ENCODE assay signal across 1 cellular context in the genomic region with DNA sequence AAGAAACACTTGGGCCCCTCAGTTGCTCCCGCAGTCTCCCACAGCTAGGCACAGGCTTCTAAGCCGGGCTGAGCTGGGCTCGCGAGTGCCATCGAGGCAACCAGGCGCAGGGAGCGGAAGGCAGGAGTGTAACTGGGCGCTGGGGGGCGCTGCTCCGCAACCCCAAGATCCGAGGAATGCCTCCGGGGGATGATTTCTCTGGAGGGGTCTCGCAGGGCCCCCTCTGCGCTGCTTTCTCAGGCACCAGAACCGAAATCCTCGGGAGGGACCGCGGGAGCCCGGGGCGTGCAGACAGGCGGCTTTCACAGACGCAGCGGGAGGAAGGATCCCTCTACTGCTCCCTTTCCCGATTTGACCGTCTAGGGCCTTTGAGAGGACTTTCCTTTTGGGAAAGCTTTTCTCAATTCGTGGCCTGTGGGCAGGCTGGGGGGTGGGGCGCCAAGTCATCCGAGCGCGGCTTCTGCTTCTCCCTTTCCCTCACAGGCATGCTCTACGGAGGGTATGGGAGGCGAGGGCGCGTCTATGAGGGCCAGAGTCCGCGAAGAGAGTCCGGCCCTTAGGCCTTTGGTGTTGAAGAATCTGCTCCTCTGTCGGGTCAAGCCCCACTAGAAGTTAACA.
A peak's percentile ranks its signal among the peaks of the same experiment; 100 is the strongest.
TF ChIP-seq lines count a peak whose summit lies in the region.

No MANE protein-coding gene starts in this region.

TF ChIP-seq in HepG2, 621 proteins besides CTCF, POLR2A, EP300 and RAD21 (continued from another document):
- TF ChIP-seq, protein P1, sequence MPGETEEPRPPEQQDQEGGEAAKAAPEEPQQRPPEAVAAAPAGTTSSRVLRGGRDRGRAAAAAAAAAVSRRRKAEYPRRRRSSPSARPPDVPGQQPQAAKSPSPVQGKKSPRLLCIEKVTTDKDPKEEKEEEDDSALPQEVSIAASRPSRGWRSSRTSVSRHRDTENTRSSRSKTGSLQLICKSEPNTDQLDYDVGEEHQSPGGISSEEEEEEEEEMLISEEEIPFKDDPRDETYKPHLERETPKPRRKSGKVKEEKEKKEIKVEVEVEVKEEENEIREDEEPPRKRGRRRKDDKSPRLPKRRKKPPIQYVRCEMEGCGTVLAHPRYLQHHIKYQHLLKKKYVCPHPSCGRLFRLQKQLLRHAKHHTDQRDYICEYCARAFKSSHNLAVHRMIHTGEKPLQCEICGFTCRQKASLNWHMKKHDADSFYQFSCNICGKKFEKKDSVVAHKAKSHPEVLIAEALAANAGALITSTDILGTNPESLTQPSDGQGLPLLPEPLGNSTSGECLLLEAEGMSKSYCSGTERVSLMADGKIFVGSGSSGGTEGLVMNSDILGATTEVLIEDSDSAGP (CRISPR knock-in tag; IDR thresholded peaks at IDR 0.05; ENCODE audit: borderline replicate concordance), result 0 out of 2 replicates have a peak, but pooled peaks have one; percentile 5
- TF ChIP-seq, protein P2, sequence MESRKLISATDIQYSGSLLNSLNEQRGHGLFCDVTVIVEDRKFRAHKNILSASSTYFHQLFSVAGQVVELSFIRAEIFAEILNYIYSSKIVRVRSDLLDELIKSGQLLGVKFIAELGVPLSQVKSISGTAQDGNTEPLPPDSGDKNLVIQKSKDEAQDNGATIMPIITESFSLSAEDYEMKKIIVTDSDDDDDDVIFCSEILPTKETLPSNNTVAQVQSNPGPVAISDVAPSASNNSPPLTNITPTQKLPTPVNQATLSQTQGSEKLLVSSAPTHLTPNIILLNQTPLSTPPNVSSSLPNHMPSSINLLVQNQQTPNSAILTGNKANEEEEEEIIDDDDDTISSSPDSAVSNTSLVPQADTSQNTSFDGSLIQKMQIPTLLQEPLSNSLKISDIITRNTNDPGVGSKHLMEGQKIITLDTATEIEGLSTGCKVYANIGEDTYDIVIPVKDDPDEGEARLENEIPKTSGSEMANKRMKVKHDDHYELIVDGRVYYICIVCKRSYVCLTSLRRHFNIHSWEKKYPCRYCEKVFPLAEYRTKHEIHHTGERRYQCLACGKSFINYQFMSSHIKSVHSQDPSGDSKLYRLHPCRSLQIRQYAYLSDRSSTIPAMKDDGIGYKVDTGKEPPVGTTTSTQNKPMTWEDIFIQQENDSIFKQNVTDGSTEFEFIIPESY (CRISPR knock-in tag; IDR thresholded peaks at IDR 0.05), result peak; percentile 72
- TF ChIP-seq, protein P3, sequence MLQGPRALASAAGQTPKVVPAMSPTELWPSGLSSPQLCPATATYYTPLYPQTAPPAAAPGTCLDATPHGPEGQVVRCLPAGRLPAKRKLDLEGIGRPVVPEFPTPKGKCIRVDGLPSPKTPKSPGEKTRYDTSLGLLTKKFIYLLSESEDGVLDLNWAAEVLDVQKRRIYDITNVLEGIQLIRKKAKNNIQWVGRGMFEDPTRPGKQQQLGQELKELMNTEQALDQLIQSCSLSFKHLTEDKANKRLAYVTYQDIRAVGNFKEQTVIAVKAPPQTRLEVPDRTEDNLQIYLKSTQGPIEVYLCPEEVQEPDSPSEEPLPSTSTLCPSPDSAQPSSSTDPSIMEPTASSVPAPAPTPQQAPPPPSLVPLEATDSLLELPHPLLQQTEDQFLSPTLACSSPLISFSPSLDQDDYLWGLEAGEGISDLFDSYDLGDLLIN (CRISPR knock-in tag; IDR thresholded peaks at IDR 0.05; ENCODE audit: borderline replicate concordance), result no peak
- TF ChIP-seq, protein P4, sequence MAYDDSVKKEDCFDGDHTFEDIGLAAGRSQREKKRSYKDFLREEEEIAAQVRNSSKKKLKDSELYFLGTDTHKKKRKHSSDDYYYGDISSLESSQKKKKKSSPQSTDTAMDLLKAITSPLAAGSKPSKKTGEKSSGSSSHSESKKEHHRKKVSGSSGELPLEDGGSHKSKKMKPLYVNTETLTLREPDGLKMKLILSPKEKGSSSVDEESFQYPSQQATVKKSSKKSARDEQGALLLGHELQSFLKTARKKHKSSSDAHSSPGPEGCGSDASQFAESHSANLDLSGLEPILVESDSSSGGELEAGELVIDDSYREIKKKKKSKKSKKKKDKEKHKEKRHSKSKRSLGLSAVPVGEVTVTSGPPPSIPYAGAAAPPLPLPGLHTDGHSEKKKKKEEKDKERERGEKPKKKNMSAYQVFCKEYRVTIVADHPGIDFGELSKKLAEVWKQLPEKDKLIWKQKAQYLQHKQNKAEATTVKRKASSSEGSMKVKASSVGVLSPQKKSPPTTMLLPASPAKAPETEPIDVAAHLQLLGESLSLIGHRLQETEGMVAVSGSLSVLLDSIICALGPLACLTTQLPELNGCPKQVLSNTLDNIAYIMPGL (CRISPR knock-in tag; IDR thresholded peaks at IDR 0.05; ENCODE audit: borderline replicate concordance in 1 of 2, low read depth in 1 of 2), result no peak
- TF ChIP-seq ZNF337 (CRISPR knock-in tag; IDR thresholded peaks at IDR 0.05; ENCODE audit: borderline replicate concordance, low read depth), result no peak
- TF ChIP-seq, protein P5, sequence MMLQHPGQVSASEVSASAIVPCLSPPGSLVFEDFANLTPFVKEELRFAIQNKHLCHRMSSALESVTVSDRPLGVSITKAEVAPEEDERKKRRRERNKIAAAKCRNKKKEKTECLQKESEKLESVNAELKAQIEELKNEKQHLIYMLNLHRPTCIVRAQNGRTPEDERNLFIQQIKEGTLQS (CRISPR knock-in tag; IDR thresholded peaks at IDR 0.05), result no peak
- 0 out of 2 replicates have a peak, but pooled peaks have one; percentile 63 for TF ChIP-seq MTF2 (CRISPR knock-in tag; IDR thresholded peaks at IDR 0.05; ENCODE audit: borderline replicate concordance)
- TF ChIP-seq ZNF121 (CRISPR knock-in tag; IDR thresholded peaks at IDR 0.05), result no peak
- no peak for TF ChIP-seq MTA1 (CRISPR knock-in tag; IDR thresholded peaks at IDR 0.05; ENCODE audit: borderline replicate concordance)
- no peak for TF ChIP-seq SP140L (CRISPR knock-in tag; IDR thresholded peaks at IDR 0.05; ENCODE audit: borderline replicate concordance)
- TF ChIP-seq ZNF552 (CRISPR knock-in tag; IDR thresholded peaks at IDR 0.05; ENCODE audit: borderline replicate concordance), result no peak
- TF ChIP-seq ZNF225 (CRISPR knock-in tag; IDR thresholded peaks at IDR 0.05), result 0 out of 2 replicates have a peak, but pooled peaks have one; percentile 34
